ENCODE assay signal across 19 cellular contexts in the genomic region with DNA sequence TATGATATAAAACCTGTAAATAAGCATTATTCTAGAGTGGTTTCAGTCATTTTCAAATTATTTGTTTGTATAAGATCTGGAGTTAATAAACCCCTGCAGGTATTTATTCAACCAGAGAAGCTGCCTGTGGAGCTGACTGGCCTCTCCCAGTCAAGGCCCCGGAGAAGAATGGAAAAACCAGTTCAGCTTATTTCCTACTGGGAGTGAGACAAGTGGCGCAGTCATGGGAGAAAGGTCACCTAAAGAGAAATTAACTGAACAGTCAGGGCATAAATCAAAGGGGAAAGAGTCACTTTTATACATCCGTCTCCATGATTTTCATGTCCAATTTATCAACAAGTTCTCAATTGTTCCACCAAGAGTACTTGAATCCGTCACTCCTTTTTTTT.
DNase-seq lines count a peak whose midpoint lies in the region; ATAC-seq and TF ChIP-seq lines count a peak whose summit lies in the region.
"Had no signal": no experiment of that assay in that cellular context is flagged by ENCODE, and none has a peak within 500 bp of the region (broad histone marks: within the 10 kb centered on the region; RNA-seq: fewer than 3 reads in every experiment).

No MANE protein-coding gene starts in this region.

- POLR2A ChIA-PET in PC-3 (lab: Charles Lee; ENCODE audit: unreplicated experiment) = no interaction called here

- no peak for TF ChIP-seq EP300 in transverse colon (IDR thresholded peaks at IDR 0.05; ENCODE audit: low read depth)

- H3K4me3 ChIP-seq in PC-3 (ENCODE audit: low read length) = no peak overlapping the region
- no peak overlapping the region for H3K4me3 ChIP-seq in hepatocyte
- H3K4me3 ChIP-seq in transverse colon = no peak overlapping the region
- no peak overlapping the region for H3K4me3 ChIP-seq in lower lobe of right lung
- H3K4me3 ChIP-seq: GM23248, heart right ventricle had no signal

- H3K27me3 ChIP-seq in PC-3 (ENCODE audit: low read length) = 0 out of 2 replicates have a peak, but pooled peaks cover 2% of the 10 kb centered on the region
- H3K27me3 ChIP-seq in hepatocyte = no peaks in the 10 kb centered on the region
- no peaks in the 10 kb centered on the region for H3K27me3 ChIP-seq in transverse colon
- no peaks in the 10 kb centered on the region for H3K27me3 ChIP-seq in lower lobe of right lung (ENCODE audit: low read depth)
- H3K27me3 ChIP-seq: heart right ventricle had no signal

- H3K79me2 ChIP-seq in PC-3 (ENCODE audit: low read length) (no peaks in the 10 kb centered on the region), hepatocyte (no peaks in the 10 kb centered on the region)

- H3K27ac ChIP-seq in PC-3 (ENCODE audit: low read length) (no peak overlapping the region), hepatocyte (no peak overlapping the region), transverse colon (peak overlapping the region; percentile 48 to 77 (median 71)), lower lobe of right lung (no peak overlapping the region)
- H3K27ac ChIP-seq: GM23248, heart right ventricle had no signal

- in situ Hi-C loops in transverse colon (cut with MboI; ENCODE audit: low pct_ligation_motif_present in 1 of 4, low pct_unique_long_range_greater_than_20kb in 1 of 4, low sequenced_read_pairs in 3 of 4) = no loop called here

- no peak overlapping the region for H2AFZ ChIP-seq in PC-3 (ENCODE audit: low read length)
- H2AFZ ChIP-seq in hepatocyte = peak overlapping the region; percentile 26
- H2AFZ ChIP-seq: GM23248 had no signal

- CTCF ChIA-PET in PC-3 (lab: Charles Lee) = no interaction called here

- H3K4me2 ChIP-seq in PC-3 (ENCODE audit: low read length) (no peak overlapping the region), hepatocyte (no peak overlapping the region)

- H3K9me3 ChIP-seq in PC-3 (ENCODE audit: low read length) (no peaks in the 10 kb centered on the region), hepatocyte (ENCODE audit: low read depth) (no peaks in the 10 kb centered on the region), transverse colon (no peaks in the 10 kb centered on the region), lower lobe of right lung (no peaks in the 10 kb centered on the region)
- H3K9me3 ChIP-seq: heart right ventricle had no signal

- peaks cover 2% of the 10 kb centered on the region for H3K9me3 Mint-ChIP-seq in progenitor cell of endocrine pancreas (ENCODE audit: low read depth)
- H3K9me3 Mint-ChIP-seq: activated naive CD8-positive, alpha-beta T cell treated with anti-CD3 and anti-CD28 coated beads for 36 hours; activated T-helper 2 cell treated with anti-CD3 and anti-CD28 coated beads, Interferon-gamma antibody, Interleukin-2, Interleukin-4, amounts not matched to agents 10 μg/mL and 5 μg/mL and 100 μg/mL, durations not matched to agents 14 hours and 24 hours and 36 hours; immature natural killer cell had no signal

- intact Hi-C loops in PC-3 (cut with micrococcal nuclease) (no loop called here), transverse colon (cut with DNase I; ENCODE audit: low total_unique reads) (no loop called here), lower lobe of right lung (cut with DNase I) (no loop called here)

- BruUV-seq in PC-3 (replicated peaks; lab: Mats Ljungman, UMichigan) = no TSS peak

- H4K20me1 ChIP-seq in PC-3 (ENCODE audit: low read length) = no peaks in the 10 kb centered on the region
- no peaks in the 10 kb centered on the region for H4K20me1 ChIP-seq in hepatocyte (ENCODE audit: insufficient read depth, poor library complexity, severe bottlenecking)

- H3K9me2 ChIP-seq in PC-3 (replicated peaks; ENCODE audit: low read length) = no peaks in the 10 kb centered on the region
- no peaks in the 10 kb centered on the region for H3K9me2 ChIP-seq in hepatocyte (replicated peaks; ENCODE audit: insufficient read depth)

- peak; percentile 44 for DNase-seq in SIG-M5 treated with dmso at 0.1 percent for 504 hours (lab: John Stamatoyannopoulos, UW; ENCODE audit: unreplicated experiment)
- no peak for DNase-seq in SIG-M5 (lab: John Stamatoyannopoulos, UW)
- peak; percentile 59 for DNase-seq in PC-3
- DNase-seq in hepatocyte (ENCODE audit: low spot score) = no peak
- DNase-seq in transverse colon = peak; percentile 55
- no peak for DNase-seq in progenitor cell of endocrine pancreas (ENCODE audit: low spot score, unreplicated experiment)
- no peak for DNase-seq in lower lobe of right lung
- DNase-seq: activated CD4-positive, alpha-beta T cell treated with anti-CD3 and anti-CD28 coated beads for 48 hours; activated naive CD8-positive, alpha-beta T cell treated with anti-CD3 and anti-CD28 coated beads for 36 hours; GM23248; heart right ventricle; immature natural killer cell; NCI-H187 treated with DMSO at 0.1 percent for 48 hours; retina; stimulated activated CD4-positive, alpha-beta T cell treated with anti-CD3 and anti-CD28 coated beads, Interleukin-12 subunit alpha, Interleukin-12 subunit beta, amount 100 ng/mL, for 4 hours; SW 1271 had no signal

- TF ChIP-seq POLR2A in transverse colon (IDR thresholded peaks at IDR 0.05) = no peak

- H3K4me1 Mint-ChIP-seq in progenitor cell of endocrine pancreas (ENCODE audit: low read depth) = peaks cover 39% of the 10 kb centered on the region
- H3K4me1 Mint-ChIP-seq: activated naive CD8-positive, alpha-beta T cell treated with anti-CD3 and anti-CD28 coated beads for 36 hours; B cell; immature natural killer cell had no signal

- no peaks in the 10 kb centered on the region for H3K36me3 Mint-ChIP-seq in progenitor cell of endocrine pancreas (ENCODE audit: insufficient read depth)
- H3K36me3 Mint-ChIP-seq: activated naive CD8-positive, alpha-beta T cell treated with anti-CD3 and anti-CD28 coated beads for 36 hours had no signal

- H3K4me3 Mint-ChIP-seq in progenitor cell of endocrine pancreas (ENCODE audit: low read depth) = no peak overlapping the region
- H3K4me3 Mint-ChIP-seq: activated naive CD8-positive, alpha-beta T cell treated with anti-CD3 and anti-CD28 coated beads for 36 hours; B cell; immature natural killer cell had no signal

- H3K4me1 ChIP-seq in PC-3 (ENCODE audit: insufficient read depth, low read length) (peaks cover 7% of the 10 kb centered on the region; the same call in 1 of the 2 replicates), hepatocyte (ENCODE audit: insufficient read depth) (peaks cover 19% of the 10 kb centered on the region), transverse colon (peaks cover 0 to 31% (median 5%) of the 10 kb centered on the region in 4 donors), lower lobe of right lung (no peaks in the 10 kb centered on the region)

- H3K9ac ChIP-seq in PC-3 (ENCODE audit: low read length) = no peak overlapping the region
- H3K9ac ChIP-seq: GM23248 had no signal

- ATAC-seq in PC-3 (no peak), GM21619 (IDR thresholded peaks at IDR 0.05; ENCODE audit: unreplicated experiment) (no peak), lower lobe of right lung (no peak)
- ATAC-seq: heart right ventricle had no signal

- H3K36me3 ChIP-seq in PC-3 (ENCODE audit: low read depth, low read length) = no peaks in the 10 kb centered on the region
- no peaks in the 10 kb centered on the region for H3K36me3 ChIP-seq in hepatocyte (replicated peaks; ENCODE audit: insufficient read depth, low read depth)
- H3K36me3 ChIP-seq in transverse colon = no peaks in the 10 kb centered on the region
- H3K36me3 ChIP-seq in lower lobe of right lung = no peaks in the 10 kb centered on the region
- H3K36me3 ChIP-seq: heart right ventricle had no signal

- H3K27me3 Mint-ChIP-seq in progenitor cell of endocrine pancreas = no peaks in the 10 kb centered on the region
- H3K27me3 Mint-ChIP-seq: activated naive CD8-positive, alpha-beta T cell treated with anti-CD3 and anti-CD28 coated beads for 36 hours; B cell had no signal

- TF ChIP-seq CTCF in PC-3 (conservative IDR thresholded peaks at IDR 0.05; ENCODE audit: low read depth, low read length) (no peak), hepatocyte (IDR thresholded peaks at IDR 0.05; ENCODE audit: poor library complexity) (no peak), transverse colon (IDR thresholded peaks at IDR 0.05) (no peak), progenitor cell of endocrine pancreas (IDR thresholded peaks at IDR 0.05; ENCODE audit: unreplicated experiment) (no peak), lower lobe of right lung (IDR thresholded peaks at IDR 0.05) (no peak)

- H3K27ac Mint-ChIP-seq in progenitor cell of endocrine pancreas = no peak overlapping the region
- H3K27ac Mint-ChIP-seq: activated naive CD8-positive, alpha-beta T cell treated with anti-CD3 and anti-CD28 coated beads for 36 hours; activated T-helper 2 cell treated with anti-CD3 and anti-CD28 coated beads, Interferon-gamma antibody, Interleukin-2, Interleukin-4, amounts not matched to agents 10 μg/mL and 5 μg/mL and 100 μg/mL, durations not matched to agents 14 hours and 24 hours and 36 hours; B cell; immature natural killer cell had no signal

- WGBS in hepatocyte (ENCODE audit: low lambda C conversion rate, missing lambda C conversion rate) = 81% methylated on average over 4 of the region's 4 CpGs
- WGBS in transverse colon (ENCODE audit: low coverage in 1 of 2), 2 donors = 59 to 61% methylated on average over 4 of the region's 4 CpGs

- no peaks in the 10 kb centered on the region for H3F3A ChIP-seq in PC-3 (ENCODE audit: low read length, unreplicated experiment)

Comparison
In these comparisons a context has a peak if more than half of its experiments do, and no peak if none do; other contexts are left out.
1. DNase-seq: peak in SIG-M5 treated with dmso at 0.1 percent for 504 hours (single experiment), PC-3 (single experiment) and transverse colon (single experiment); none in SIG-M5 (single experiment), hepatocyte (single experiment), progenitor cell of endocrine pancreas (single experiment) and lower lobe of right lung (single experiment).
2. H3K27ac ChIP-seq: peak in transverse colon (4 of 4); none in PC-3 (single experiment), hepatocyte (single experiment) and lower lobe of right lung (single experiment).